ENCODE assay signal across 13 cellular contexts in the genomic region with DNA sequence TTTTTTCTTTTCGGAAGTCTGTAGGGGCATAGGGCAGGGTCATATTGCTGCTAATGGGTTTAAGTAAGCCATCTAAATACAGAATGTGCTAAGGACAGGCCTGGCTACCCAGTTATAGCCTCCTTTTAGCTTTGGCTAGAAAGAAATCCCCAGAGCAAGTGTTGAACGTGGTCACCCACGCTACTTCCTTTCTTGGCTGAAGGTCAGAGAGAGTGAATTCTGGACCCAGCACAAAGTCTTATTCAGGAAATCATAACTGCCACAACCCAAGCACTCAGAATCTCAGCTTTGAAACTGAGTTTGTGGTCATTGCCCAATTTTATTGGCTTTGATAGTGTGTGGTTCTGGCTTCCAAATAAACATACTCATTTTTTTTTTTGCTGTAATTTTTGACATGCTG.
DNase-seq lines count a peak whose midpoint lies in the region; ATAC-seq, FAIRE-seq and TF ChIP-seq lines count a peak whose summit lies in the region.
"Had no signal": no experiment of that assay in that cellular context is flagged by ENCODE, and none has a peak within 500 bp of the region (broad histone marks: within the 10 kb centered on the region; RNA-seq: fewer than 3 reads in every experiment).

No MANE protein-coding gene starts in this region.

- H3K79me2 ChIP-seq in endothelial cell of umbilical vein (ENCODE audit: control insufficient read depth, insufficient read depth, low read length), result no peaks in the 10 kb centered on the region
- H3K79me2 ChIP-seq: hepatocyte had no signal

- CTCF ChIA-PET in endothelial cell of umbilical vein (lab: Charles Lee), result interaction anchor here (1.7 to 1.9 kb wide), 3 partner anchors 10 to 241 kb away, joined by 3 to 4 read pairs (median 4); no protein-coding TSS in a partner anchor

- peaks cover 13 to 15% of the 10 kb centered on the region in 2 donors for H3K4me1 Mint-ChIP-seq in natural killer cell treated with Interleukin-12 subunit alpha and Interleukin-12 subunit beta and Interleukin-15 and Interleukin-18, amount 100 ng/mL, for 72 hours (ENCODE audit: low read depth in 2 of 2)

- no peaks in the 10 kb centered on the region for H4K20me1 ChIP-seq in BLaER1 treated with 17β-estradiol and CSF1 and Interleukin-3, amounts not matched to agents 10 nM and 100 nM
- no peaks in the 10 kb centered on the region for H4K20me1 ChIP-seq in endothelial cell of umbilical vein (replicated peaks; ENCODE audit: control insufficient read depth, extremely low read depth, insufficient read depth, low read length)

- no peak for ATAC-seq in natural killer cell treated with Interleukin-12 subunit alpha and Interleukin-12 subunit beta and Interleukin-15 and Interleukin-18, amount 100 ng/mL, for 72 hours
- ATAC-seq in GM21447 (IDR thresholded peaks at IDR 0.05; ENCODE audit: unreplicated experiment), result no peak
- ATAC-seq in GM21723 (IDR thresholded peaks at IDR 0.05; ENCODE audit: unreplicated experiment), result no peak
- ATAC-seq in HG02588 (IDR thresholded peaks at IDR 0.05; ENCODE audit: unreplicated experiment), result no peak
- no peak for ATAC-seq in GM21528 (IDR thresholded peaks at IDR 0.05; ENCODE audit: low FRiP score, unreplicated experiment)

- peak overlapping the region; percentile 4 for H2AFZ ChIP-seq in endothelial cell of umbilical vein (ENCODE audit: low read depth, low read length)
- H2AFZ ChIP-seq: hepatocyte had no signal

- no peaks in the 10 kb centered on the region for H3K36me3 Mint-ChIP-seq in natural killer cell treated with Interleukin-12 subunit alpha and Interleukin-12 subunit beta and Interleukin-15 and Interleukin-18, amount 100 ng/mL, for 72 hours
- H3K36me3 Mint-ChIP-seq: activated naive CD8-positive, alpha-beta T cell treated with anti-CD3 and anti-CD28 coated beads for 36 hours had no signal

- H3K9ac ChIP-seq in BLaER1 treated with 17β-estradiol and CSF1 and Interleukin-3, amounts not matched to agents 10 nM and 100 nM, result no peak overlapping the region
- no peak overlapping the region for H3K9ac ChIP-seq in endothelial cell of umbilical vein (replicated peaks; ENCODE audit: extremely low read depth, insufficient read depth, low read length)

- H3K36me3 ChIP-seq in BLaER1 treated with 17β-estradiol and CSF1 and Interleukin-3, amounts not matched to agents 10 nM and 100 nM, result no peaks in the 10 kb centered on the region
- no peaks in the 10 kb centered on the region for H3K36me3 ChIP-seq in MG63
- no peaks in the 10 kb centered on the region for H3K36me3 ChIP-seq in endothelial cell of umbilical vein (ENCODE audit: control insufficient read depth in 2 of 2, extremely low read depth in 1 of 2, insufficient read depth in 2 of 2, low read length in 2 of 2)
- H3K36me3 ChIP-seq: transverse colon had no signal

- peak; percentile 48 for FAIRE-seq in endothelial cell of umbilical vein (lab: Jason Lieb, UNC)

- no peaks in the 10 kb centered on the region for H3K27me3 ChIP-seq in BLaER1 treated with 17β-estradiol and CSF1 and Interleukin-3, amounts not matched to agents 10 nM and 100 nM
- H3K27me3 ChIP-seq in MG63, result no peaks in the 10 kb centered on the region
- no peaks in the 10 kb centered on the region for H3K27me3 ChIP-seq in endothelial cell of umbilical vein (ENCODE audit: control insufficient read depth in 2 of 2, insufficient read depth in 2 of 2, low read length in 2 of 2)
- H3K27me3 ChIP-seq: hepatocyte, transverse colon had no signal

- H3K9me3 Mint-ChIP-seq in natural killer cell treated with Interleukin-12 subunit alpha and Interleukin-12 subunit beta and Interleukin-15 and Interleukin-18, amount 100 ng/mL, for 72 hours, result no peaks in the 10 kb centered on the region
- H3K9me3 Mint-ChIP-seq: activated naive CD8-positive, alpha-beta T cell treated with anti-CD3 and anti-CD28 coated beads for 36 hours; H9 had no signal

- H3K27ac ChIP-seq in BLaER1 treated with 17β-estradiol and CSF1 and Interleukin-3, amounts not matched to agents 10 nM and 100 nM, result peak overlapping the region in 8 of 11 experiments; percentile 11 to 49 (median 28); a peak in 9 of 22 replicates
- no peak overlapping the region for H3K27ac ChIP-seq in endothelial cell of umbilical vein (ENCODE audit: insufficient read depth, low read depth, low read length)
- H3K27ac ChIP-seq: hepatocyte, transverse colon had no signal

- no peak for TF ChIP-seq CTCF in endothelial cell of umbilical vein (IDR thresholded peaks at IDR 0.05; ENCODE audit: extremely low read depth in 1 of 2, insufficient read depth in 1 of 2, low read depth in 1 of 2, low read length in 2 of 2)

- H3K27ac Mint-ChIP-seq in natural killer cell treated with Interleukin-12 subunit alpha and Interleukin-12 subunit beta and Interleukin-15 and Interleukin-18, amount 100 ng/mL, for 72 hours, result peak overlapping the region in 1 of 2 donors; percentile 29
- H3K27ac Mint-ChIP-seq: activated naive CD8-positive, alpha-beta T cell treated with anti-CD3 and anti-CD28 coated beads for 36 hours had no signal

- peaks cover 22 to 54% (median 36%) of the 10 kb centered on the region in 10 experiments for H3K4me1 ChIP-seq in BLaER1 treated with 17β-estradiol and CSF1 and Interleukin-3, amounts not matched to agents 10 nM and 100 nM
- peaks cover 21% of the 10 kb centered on the region for H3K4me1 ChIP-seq in endothelial cell of umbilical vein (ENCODE audit: control insufficient read depth, extremely low read depth, insufficient read depth, low read length)

- dilution Hi-C loops in endothelial cell of umbilical vein (cut with MboI; ENCODE audit: extremely low pct_ligation_motif_present, low sequenced_read_pairs), result no loop called here

- no peaks in the 10 kb centered on the region for H3K9me3 ChIP-seq in BLaER1 treated with 17β-estradiol and CSF1 and Interleukin-3, amounts not matched to agents 10 nM and 100 nM (replicated peaks in 1 of 11)
- H3K9me3 ChIP-seq in MG63 (no peaks in the 10 kb centered on the region; the same call in 1 of the 2 replicates), endothelial cell of umbilical vein (replicated peaks; ENCODE audit: control insufficient read depth, insufficient read depth, low read length) (no peaks in the 10 kb centered on the region)
- H3K9me3 ChIP-seq: transverse colon had no signal

- BruUV-seq in endothelial cell of umbilical vein (replicated peaks; lab: Mats Ljungman, UMichigan), result no TSS peak

- TF ChIP-seq POLR2A in endothelial cell of umbilical vein (IDR thresholded peaks at IDR 0.05; ENCODE audit: low read depth, low read length), result no peak

- DNase-seq in MG63, result peak; percentile 55
- peak; percentile 47 for DNase-seq in endothelial cell of umbilical vein (ENCODE audit: low read depth, low spot score)
- DNase-seq in natural killer cell treated with Interleukin-12 subunit alpha and Interleukin-12 subunit beta and Interleukin-15 and Interleukin-18, amount 100 ng/mL, for 72 hours (ENCODE audit: low spot score), result peak; percentile 68
- DNase-seq: activated naive CD8-positive, alpha-beta T cell treated with anti-CD3 and anti-CD28 coated beads for 36 hours; EL; H9; transverse colon had no signal

- no peaks in the 10 kb centered on the region for H3K9me1 ChIP-seq in endothelial cell of umbilical vein (replicated peaks; ENCODE audit: control insufficient read depth, extremely low read depth, insufficient read depth, low read length)

- H3K4me3 ChIP-seq in BLaER1 treated with 17β-estradiol and CSF1 and Interleukin-3, amounts not matched to agents 10 nM and 100 nM, result no peak overlapping the region
- no peak overlapping the region for H3K4me3 ChIP-seq in MG63
- H3K4me3 ChIP-seq in endothelial cell of umbilical vein (replicated peaks in 1 of 3; ENCODE audit: insufficient read depth in 1 of 3, low read depth in 1 of 3, low read length in 3 of 3), result no peak overlapping the region
- H3K4me3 ChIP-seq: hepatocyte, transverse colon had no signal

- intact Hi-C loops in endothelial cell of umbilical vein (cut with micrococcal nuclease), result loop anchor here (5.0 to 10.0 kb wide), 3 partner anchors 148 to 386 kb away; no protein-coding TSS in a partner anchor

- H3K4me3 Mint-ChIP-seq in natural killer cell treated with Interleukin-12 subunit alpha and Interleukin-12 subunit beta and Interleukin-15 and Interleukin-18, amount 100 ng/mL, for 72 hours, result no peak overlapping the region
- H3K4me3 Mint-ChIP-seq: activated naive CD8-positive, alpha-beta T cell treated with anti-CD3 and anti-CD28 coated beads for 36 hours; H9 had no signal

- peak overlapping the region; percentile 17 to 70 (median 54); a peak in 21 of 22 replicates for H3K4me2 ChIP-seq in BLaER1 treated with 17β-estradiol and CSF1 and Interleukin-3, amounts not matched to agents 10 nM and 100 nM
- H3K4me2 ChIP-seq in endothelial cell of umbilical vein (ENCODE audit: insufficient read depth, low read length), result no peak overlapping the region
- H3K4me2 ChIP-seq: hepatocyte had no signal

- H3K27me3 Mint-ChIP-seq in natural killer cell treated with Interleukin-12 subunit alpha and Interleukin-12 subunit beta and Interleukin-15 and Interleukin-18, amount 100 ng/mL, for 72 hours, result peaks cover 4 to 14% of the 10 kb centered on the region in 2 donors
- H3K27me3 Mint-ChIP-seq: activated naive CD8-positive, alpha-beta T cell treated with anti-CD3 and anti-CD28 coated beads for 36 hours had no signal

- POLR2A ChIA-PET in endothelial cell of umbilical vein (lab: Charles Lee), result no interaction called here

TF ChIP-seq in endothelial cell of umbilical vein, 7 proteins besides CTCF, POLR2A, EP300 and RAD21:
- no peak for TF ChIP-seq JUN (IDR thresholded peaks at IDR 0.05; ENCODE audit: borderline replicate concordance, insufficient read depth, insufficient read length, low read depth)
- no peak for TF ChIP-seq MYC (IDR thresholded peaks at IDR 0.05; ENCODE audit: low read depth, low read length)
- TF ChIP-seq EZH2 (IDR thresholded peaks at IDR 0.05; ENCODE audit: borderline replicate concordance, low read depth, low read length, severe bottlenecking), result no peak
- TF ChIP-seq GATA2 (IDR thresholded peaks at IDR 0.05; ENCODE audit: insufficient read depth, insufficient read length, low read depth, low read length), result no peak
- TF ChIP-seq MAX (IDR thresholded peaks at IDR 0.05; ENCODE audit: insufficient read depth, insufficient read length), result no peak
